Comparison of ENCODE assay signal across 9 cellular contexts in the genomic region with DNA sequence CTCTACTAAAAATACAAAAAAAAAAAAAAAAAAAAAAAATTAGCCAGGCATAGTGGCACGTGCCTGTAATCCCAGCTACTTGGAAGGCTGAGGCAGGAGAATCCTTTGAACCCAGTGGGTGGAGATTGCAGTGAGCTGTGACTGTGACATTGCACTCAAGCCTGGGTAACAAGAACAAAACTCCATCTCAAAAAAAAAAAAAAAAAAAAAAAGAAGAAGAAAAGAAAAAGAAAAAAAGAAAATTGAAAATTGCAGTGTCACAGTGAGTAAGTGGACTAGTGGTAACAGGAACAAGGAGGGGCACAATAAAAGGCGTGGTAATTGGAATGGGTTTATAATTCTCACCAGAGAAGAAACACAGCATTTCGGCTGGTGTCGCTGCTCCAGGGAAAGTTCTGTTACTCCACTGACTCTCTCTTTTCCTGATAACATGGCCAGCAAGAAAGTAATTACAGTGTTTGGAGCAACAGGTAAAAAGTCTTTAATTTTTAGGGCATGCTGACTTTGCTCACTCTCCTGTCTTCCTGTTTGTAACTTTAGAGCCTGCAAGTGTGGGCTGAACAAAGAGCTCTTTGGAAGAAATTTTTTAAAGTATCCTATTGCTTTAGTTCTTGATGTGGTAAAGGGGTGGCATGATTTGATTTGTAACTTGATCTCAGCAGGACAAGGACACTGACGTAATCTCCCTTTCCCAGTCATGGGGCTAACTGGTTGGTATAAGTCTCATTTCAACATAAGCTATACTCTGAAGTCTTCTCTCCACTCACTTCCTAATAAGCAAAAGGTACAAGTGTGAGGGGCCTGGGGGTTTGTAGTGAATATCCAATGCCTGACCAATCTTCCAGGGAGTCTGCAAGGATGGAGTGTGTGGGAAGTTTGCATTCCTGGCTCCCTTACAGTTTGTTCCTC. TPM values are rescaled to one million over a fixed set of nuclear protein-coding genes. Genes with fewer than 3 reads are reported as not detected.
DNase-seq lines count a peak whose midpoint lies in the region; ATAC-seq, FAIRE-seq and TF ChIP-seq lines count a peak whose summit lies in the region.
"Had no signal": no experiment of that assay in that cellular context is flagged by ENCODE, and none has a peak within 500 bp of the region (broad histone marks: within the 10 kb centered on the region; RNA-seq: fewer than 3 reads in every experiment).

No MANE protein-coding gene starts in this region.

- TF ChIP-seq CTCF in pancreas (IDR thresholded peaks at IDR 0.05) (no peak), kidney (IDR thresholded peaks at IDR 0.05; ENCODE audit: borderline replicate concordance, extremely low read depth, insufficient read depth) (no peak)

- FAIRE-seq in pancreas (lab: Jason Lieb, UNC) (no peak), kidney (lab: Jason Lieb, UNC) (no peak)
- FAIRE-seq: colon had no signal

- H3K9me3 ChIP-seq in duodenal mucosa (ENCODE audit: control insufficient read depth in 1 of 2, low read length in 2 of 2) (no peaks in the 10 kb centered on the region), pancreas (no peaks in the 10 kb centered on the region), kidney (ENCODE audit: control insufficient read depth in 1 of 2, low read length in 2 of 2) (no peaks in the 10 kb centered on the region)

- H3K27ac ChIP-seq in duodenal mucosa (ENCODE audit: low read depth, low read length) (peak overlapping the region; percentile 48), pancreas (peak overlapping the region in 3 of 4 donors; percentile 42 to 81 (median 75)), kidney (ENCODE audit: low read depth in 2 of 2, low read length in 2 of 2) (no peak overlapping the region)

- H3K36me3 ChIP-seq in duodenal mucosa (ENCODE audit: control insufficient read depth in 1 of 2, insufficient read depth in 2 of 2, low read length in 2 of 2) (no peaks in the 10 kb centered on the region), pancreas (no peaks in the 10 kb centered on the region), kidney (ENCODE audit: control insufficient read depth in 1 of 2, insufficient read depth in 2 of 2, low read length in 2 of 2) (no peaks in the 10 kb centered on the region)

- intact Hi-C loops in pancreas (cut with DNase I) (no loop called here), kidney (cut with DNase I) (no loop called here)

- peak; percentile 72 for DNase-seq in Daoy (ENCODE audit: low read depth)
- DNase-seq in NCI-H2196 treated with DMSO at 0.1 percent for 48 hours (lab: John Stamatoyannopoulos, UW; ENCODE audit: unreplicated experiment) = peak; percentile 76
- peak in 1 of 6 donors; percentile 35 for DNase-seq in pancreas
- no peak for DNase-seq in stimulated activated CD4-positive, alpha-beta T cell treated with anti-CD3 and anti-CD28 coated beads, Interleukin-2, amount 100 ng/mL, for 48 hours
- no peak for DNase-seq in kidney

- H3K27me3 ChIP-seq in duodenal mucosa (ENCODE audit: control insufficient read depth in 1 of 2, insufficient read depth in 2 of 2, low read length in 2 of 2) = no peaks in the 10 kb centered on the region
- H3K27me3 ChIP-seq in pancreas = no peaks in the 10 kb centered on the region

- H3K4me3 ChIP-seq in duodenal mucosa (ENCODE audit: low read depth in 1 of 2, low read length in 2 of 2) = peak overlapping the region; percentile 37 to 48
- peak overlapping the region in 1 of 4 donors; percentile 14 for H3K4me3 ChIP-seq in pancreas
- H3K4me3 ChIP-seq in kidney (ENCODE audit: low read length in 2 of 2) = peak overlapping the region in 1 of 2 donors; percentile 37

- peak overlapping the region in 1 of 2 donors; percentile 49 for H3K9ac ChIP-seq in duodenal mucosa (ENCODE audit: low read depth in 1 of 2, low read length in 2 of 2)
- H3K9ac ChIP-seq in kidney (ENCODE audit: low read length in 2 of 2) = no peak overlapping the region

- ATAC-seq in pancreas (peak; percentile 82 to 96 (median 94)), HG03439 (IDR thresholded peaks at IDR 0.05; ENCODE audit: unreplicated experiment) (no peak), HG03039 (IDR thresholded peaks at IDR 0.05; ENCODE audit: unreplicated experiment) (no peak)

- H3K4me1 ChIP-seq in duodenal mucosa (ENCODE audit: control insufficient read depth in 1 of 2, insufficient read depth in 2 of 2, low read length in 2 of 2) (peaks cover 10 to 16% of the 10 kb centered on the region in 2 donors), pancreas (peaks cover 0 to 9% (median 8%) of the 10 kb centered on the region in 3 donors), kidney (ENCODE audit: control insufficient read depth in 1 of 2, insufficient read depth in 1 of 2, low read depth in 1 of 2, low read length in 2 of 2) (peaks cover 3 to 12% of the 10 kb centered on the region in 2 donors)

- WGBS in pancreas, 2 donors = 17 to 25% methylated on average over 5 of the region's 5 CpGs

RNA-seq across cellular contexts. Expression of a gene that starts 22.0 kb away (rescaled TPM):
- total RNA-seq in Daoy (2014; rRNA removed; shearing (Covaris generic)) = 296 and 408 TPM in 2 replicates
- total RNA-seq in pancreas (10 to 100 TPM; 27.4 to 59.1 (median 47.3) TPM), kidney (109 TPM)
- polyA plus RNA-seq in pancreas (10 to 100 TPM; 44.1 to 79.2 TPM), kidney (ENCODE audit: insufficient read depth, low read depth, low replicate concordance) (66.8 TPM)

Comparison
In these comparisons a context has a peak if more than half of its experiments do, and no peak if none do; other contexts are left out.
1. DNase-seq: peak in Daoy (single experiment) and NCI-H2196 treated with DMSO at 0.1 percent for 48 hours (single experiment); none in stimulated activated CD4-positive, alpha-beta T cell treated with anti-CD3 and anti-CD28 coated beads, Interleukin-2, amount 100 ng/mL, for 48 hours (0 of 2) and kidney (single experiment).
2. H3K27ac ChIP-seq: peak in duodenal mucosa (single experiment) and pancreas (3 of 4); none in kidney (0 of 2).
3. ATAC-seq: peak in pancreas (4 of 4); none in HG03439 (single experiment) and HG03039 (single experiment).